In genomic region chr18:3604626-3605408, GRCh38 we compare ENCODE assay signal across 8 cellular contexts.
A peak's percentile ranks its signal among the peaks of the same experiment; 100 is the strongest.
DNase-seq lines count a peak whose midpoint lies in the region; ATAC-seq, FAIRE-seq and TF ChIP-seq lines count a peak whose summit lies in the region.

No MANE protein-coding gene starts in this region.

- H3K4me3 ChIP-seq in Karpas-422 (ENCODE audit: low read length) = peak overlapping the region; percentile 56

- peaks cover 44% of the 10 kb centered on the region for H3K4me1 ChIP-seq in Karpas-422 (ENCODE audit: low read length)

- H3K9ac ChIP-seq in Karpas-422 (ENCODE audit: low read length) = peak overlapping the region; percentile 59

- no peak overlapping the region for H3K27ac Mint-ChIP-seq in activated CD4-positive, alpha-beta memory T cell treated with anti-CD3 and anti-CD28 coated beads for 36 hours

- no peaks in the 10 kb centered on the region for H3K27me3 ChIP-seq in Karpas-422 (ENCODE audit: low read length)

- H3K36me3 ChIP-seq in Karpas-422 (ENCODE audit: insufficient read depth, low read length) = no peaks in the 10 kb centered on the region

- H4K20me1 ChIP-seq in Karpas-422 (ENCODE audit: insufficient read depth, low read depth, low read length) = no peaks in the 10 kb centered on the region

- H3K27me3 Mint-ChIP-seq in activated CD4-positive, alpha-beta memory T cell treated with anti-CD3 and anti-CD28 coated beads for 36 hours = no peaks in the 10 kb centered on the region

- peak; percentile 7 for DNase-seq in NK-92 treated with Interleukin-12 subunit alpha and Interleukin-12 subunit beta, amount 100 ng/mL, for 24 hours (lab: John Stamatoyannopoulos, UW)
- DNase-seq in NK-92 (lab: John Stamatoyannopoulos, UW; ENCODE audit: unreplicated experiment) (no peak), H54 (ENCODE audit: insufficient read length, low spot score) (no peak), Karpas-422 (peak; percentile 88), Right ventricle myocardium inferior (ENCODE audit: missing footprints) (no peak), renal cortical epithelial cell (ENCODE audit: low read depth) (peak; percentile 98), NCI-H1417 treated with DMSO at 0.1 percent for 48 hours (lab: John Stamatoyannopoulos, UW) (no peak)
- DNase-seq in activated CD4-positive, alpha-beta memory T cell treated with anti-CD3 and anti-CD28 coated beads for 36 hours = peak; percentile 58

- H3K4me1 Mint-ChIP-seq in activated CD4-positive, alpha-beta memory T cell treated with anti-CD3 and anti-CD28 coated beads for 36 hours (ENCODE audit: low read depth) = peaks cover 15% of the 10 kb centered on the region

- CTCF ChIA-PET in activated CD4-positive, alpha-beta memory T cell treated with anti-CD3 and anti-CD28 coated beads for 36 hours (lab: Charles Lee) = interaction anchor here (0.9 to 2.6 kb wide), 13 partner anchors 10 to 359 kb away, joined by 3 to 37 read pairs (median 4); no protein-coding TSS in a partner anchor

- POLR2A ChIA-PET in activated CD4-positive, alpha-beta memory T cell treated with anti-CD3 and anti-CD28 coated beads for 36 hours (lab: Charles Lee) = interaction anchor here (0.9 to 2.1 kb wide), 6 partner anchors 9 to 157 kb away, joined by 3 to 34 read pairs (median 6); no protein-coding TSS in a partner anchor

- H2AFZ ChIP-seq in Karpas-422 (ENCODE audit: low read length) = peak overlapping the region; percentile 72

- peak; percentile 47 for ATAC-seq in Right ventricle myocardium inferior

- H3K79me2 ChIP-seq in Karpas-422 (ENCODE audit: low read length) = no peaks in the 10 kb centered on the region

- peaks cover 2% of the 10 kb centered on the region for H3K36me3 Mint-ChIP-seq in activated CD4-positive, alpha-beta memory T cell treated with anti-CD3 and anti-CD28 coated beads for 36 hours

- no peaks in the 10 kb centered on the region for H3K9me3 Mint-ChIP-seq in activated CD4-positive, alpha-beta memory T cell treated with anti-CD3 and anti-CD28 coated beads for 36 hours

- H3K9me3 ChIP-seq in Karpas-422 (ENCODE audit: low read length) = no peaks in the 10 kb centered on the region

- no peak overlapping the region for H3K4me3 Mint-ChIP-seq in activated CD4-positive, alpha-beta memory T cell treated with anti-CD3 and anti-CD28 coated beads for 36 hours

- intact Hi-C loops in activated CD4-positive, alpha-beta memory T cell treated with anti-CD3 and anti-CD28 coated beads for 36 hours (cut with micrococcal nuclease) = loop anchor here (1.0 to 2.0 kb wide), 4 partner anchors 19 to 644 kb away; no protein-coding TSS in a partner anchor
- intact Hi-C loops in Right ventricle myocardium inferior (cut with DNase I) = loop anchor here (1.0 kb wide), 1 partner anchor 17 kb away; no protein-coding TSS in a partner anchor

- peak overlapping the region; percentile 88 for H3K4me2 ChIP-seq in Karpas-422 (ENCODE audit: low read depth, low read length, poor library complexity, severe bottlenecking)

- 0 out of 2 replicates have a peak, but pooled peaks have one; percentile 4 for TF ChIP-seq POLR2A in H54 (IDR thresholded peaks at IDR 0.05; ENCODE audit: low read depth, low read length)

- peak; percentile 88 for FAIRE-seq in H54 (lab: Jason Lieb, UNC)

- H3K9me2 ChIP-seq in Karpas-422 (replicated peaks; ENCODE audit: insufficient read depth, low read length) = no peaks in the 10 kb centered on the region

- peak overlapping the region; percentile 74 for H3K27ac ChIP-seq in Karpas-422 (ENCODE audit: low read length)

Comparison
In these comparisons a context has a peak if more than half of its experiments do, and no peak if none do; other contexts are left out.
1. DNase-seq: peak in NK-92 treated with Interleukin-12 subunit alpha and Interleukin-12 subunit beta, amount 100 ng/mL, for 24 hours (single experiment), Karpas-422 (single experiment), activated CD4-positive, alpha-beta memory T cell treated with anti-CD3 and anti-CD28 coated beads for 36 hours (single experiment) and renal cortical epithelial cell (single experiment); none in NK-92 (single experiment), H54 (single experiment), Right ventricle myocardium inferior (single experiment) and NCI-H1417 treated with DMSO at 0.1 percent for 48 hours (single experiment).